8 cellular contexts compared by ENCODE assay signal in the genomic region with DNA sequence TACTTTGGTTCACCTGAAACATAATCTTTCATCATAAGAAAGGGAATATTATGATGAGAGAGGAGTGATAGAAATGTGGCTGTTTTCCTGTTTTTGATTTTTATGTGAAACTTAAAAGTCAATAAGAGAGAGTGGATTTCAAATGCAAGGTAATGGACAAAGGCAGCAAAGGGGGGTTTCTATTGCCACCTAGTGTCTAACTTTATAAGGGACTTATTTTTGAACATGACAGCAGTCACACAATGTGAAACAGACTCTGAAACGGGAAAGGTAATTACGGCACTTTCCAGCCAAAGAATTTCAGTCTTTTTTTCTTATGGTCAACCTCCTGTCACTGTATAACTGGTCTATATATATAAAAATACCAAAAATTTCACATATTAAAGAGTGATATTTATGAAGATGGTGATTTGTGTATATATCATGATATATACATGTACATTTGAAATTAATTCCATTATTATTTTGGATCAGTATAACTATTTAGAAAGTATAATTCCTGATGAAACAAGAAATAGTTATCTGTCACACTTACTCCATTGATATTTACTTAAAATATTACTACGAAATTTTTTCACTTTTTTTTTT.
DNase-seq lines count a peak whose midpoint lies in the region; ATAC-seq lines count a peak whose summit lies in the region.

No MANE protein-coding gene starts in this region.

- H3K4ac ChIP-seq in mesenchymal stem cell (ENCODE audit: low read depth in 1 of 2, low read length in 2 of 2) = no peak overlapping the region

- no peak overlapping the region for H3K4me2 ChIP-seq in mesenchymal stem cell (ENCODE audit: low read length, poor library complexity, severe bottlenecking)

- no peak overlapping the region for H4K91ac ChIP-seq in mesenchymal stem cell (ENCODE audit: low read length)

- H3K4me3 ChIP-seq in mesenchymal stem cell (ENCODE audit: insufficient read depth in 1 of 2, low read depth in 1 of 2, low read length in 2 of 2) = no peak overlapping the region
- no peak overlapping the region for H3K4me3 ChIP-seq in effector memory CD4-positive, alpha-beta T cell (ENCODE audit: insufficient read depth, low read depth, low read length, poor library complexity, severe bottlenecking)

- ATAC-seq in GM19467 (IDR thresholded peaks at IDR 0.05; ENCODE audit: unreplicated experiment) = peak; percentile 96
- ATAC-seq in HG03432 (IDR thresholded peaks at IDR 0.05; ENCODE audit: unreplicated experiment) = peak; percentile 91
- no peak for ATAC-seq in activated CD4-positive, CD25-positive, alpha-beta regulatory T cell treated with anti-CD3 and anti-CD28 coated beads, Interleukin-2, amount 50 U/mL, for 24 hours

- no peak overlapping the region for H3K14ac ChIP-seq in mesenchymal stem cell (ENCODE audit: low read length in 2 of 2)

- H3K23ac ChIP-seq in mesenchymal stem cell (ENCODE audit: low read length in 2 of 2) = no peak overlapping the region

- H3K79me1 ChIP-seq in mesenchymal stem cell (replicated peaks; ENCODE audit: low read length, poor library complexity, severe bottlenecking) = no peaks in the 10 kb centered on the region

- H2AK5ac ChIP-seq in mesenchymal stem cell (ENCODE audit: low read length, severe bottlenecking) = no peak overlapping the region

- H3K18ac ChIP-seq in mesenchymal stem cell (ENCODE audit: low read depth in 1 of 2, low read length in 2 of 2) = no peak overlapping the region

- no peak overlapping the region for H4K8ac ChIP-seq in mesenchymal stem cell (ENCODE audit: low read length)

- H2BK12ac ChIP-seq in mesenchymal stem cell (ENCODE audit: low read length in 2 of 2) = no peak overlapping the region

- H3K9ac ChIP-seq in mesenchymal stem cell (ENCODE audit: low read length) = peak overlapping the region; percentile 37

- H3K27me3 ChIP-seq in mesenchymal stem cell (ENCODE audit: control insufficient read depth in 1 of 2, insufficient read depth in 1 of 2, low read length in 2 of 2) = no peaks in the 10 kb centered on the region
- no peaks in the 10 kb centered on the region for H3K27me3 ChIP-seq in effector memory CD4-positive, alpha-beta T cell (replicated peaks; ENCODE audit: control insufficient read depth, insufficient read depth, low read length, poor library complexity, severe bottlenecking)

- WGBS in mesenchymal stem cell = 10% methylated on average over 2 of the region's 3 CpGs

- peak; percentile 50 for DNase-seq in DMS53 treated with DMSO at 0.1 percent for 48 hours (lab: John Stamatoyannopoulos, UW; ENCODE audit: unreplicated experiment)
- peak; percentile 78 for DNase-seq in NCI-H748 treated with DMSO at 0.1 percent for 48 hours (lab: John Stamatoyannopoulos, UW)
- peak; percentile 38 for DNase-seq in cerebellar cortex (ENCODE audit: low spot score)
- peak; percentile 77 for DNase-seq in mesenchymal stem cell
- DNase-seq in effector memory CD4-positive, alpha-beta T cell = no peak

- no peak overlapping the region for H2AFZ ChIP-seq in mesenchymal stem cell (ENCODE audit: low read depth, low read length)

- H3K27ac ChIP-seq in mesenchymal stem cell (ENCODE audit: low read length, poor library complexity, severe bottlenecking) = no peak overlapping the region
- H3K27ac ChIP-seq in effector memory CD4-positive, alpha-beta T cell (ENCODE audit: insufficient read depth, low read length, poor library complexity, severe bottlenecking) = no peak overlapping the region

- no peaks in the 10 kb centered on the region for H3K4me1 ChIP-seq in mesenchymal stem cell (ENCODE audit: control insufficient read depth, insufficient read depth, low read depth, low read length)
- no peaks in the 10 kb centered on the region for H3K4me1 ChIP-seq in effector memory CD4-positive, alpha-beta T cell (ENCODE audit: control insufficient read depth, insufficient read depth, low read length, poor library complexity, severe bottlenecking)

- no peaks in the 10 kb centered on the region for H3K36me3 ChIP-seq in mesenchymal stem cell (ENCODE audit: control insufficient read depth in 1 of 2, insufficient read depth in 2 of 2, low read depth in 1 of 2, low read length in 2 of 2)
- H3K36me3 ChIP-seq in effector memory CD4-positive, alpha-beta T cell (ENCODE audit: control insufficient read depth, insufficient read depth, low read length) = no peaks in the 10 kb centered on the region

- no peak overlapping the region for H2BK5ac ChIP-seq in mesenchymal stem cell (ENCODE audit: low read depth, low read length, poor library complexity, severe bottlenecking)

- H2BK15ac ChIP-seq in mesenchymal stem cell (ENCODE audit: low read depth, poor library complexity, severe bottlenecking) = no peak overlapping the region

- no peak overlapping the region for H2BK120ac ChIP-seq in mesenchymal stem cell (ENCODE audit: low read depth, low read length)

- no peaks in the 10 kb centered on the region for H3K9me3 ChIP-seq in mesenchymal stem cell (ENCODE audit: control insufficient read depth, low read length)
- no peaks in the 10 kb centered on the region for H3K9me3 ChIP-seq in effector memory CD4-positive, alpha-beta T cell (ENCODE audit: control insufficient read depth, low read length)

Comparison
In these comparisons a context has a peak if more than half of its experiments do, and no peak if none do; other contexts are left out.
1. DNase-seq: peak in DMS53 treated with DMSO at 0.1 percent for 48 hours (single experiment), NCI-H748 treated with DMSO at 0.1 percent for 48 hours (single experiment), cerebellar cortex (single experiment) and mesenchymal stem cell (single experiment); none in effector memory CD4-positive, alpha-beta T cell (0 of 3).
2. ATAC-seq: peak in GM19467 (single experiment) and HG03432 (single experiment); none in activated CD4-positive, CD25-positive, alpha-beta regulatory T cell treated with anti-CD3 and anti-CD28 coated beads, Interleukin-2, amount 50 U/mL, for 24 hours (0 of 2).